26 cellular contexts compared by ENCODE assay signal in genomic region chr22:32158712-32159533, GRCh38. TPM values are rescaled to one million over a fixed set of nuclear protein-coding genes. Genes with fewer than 3 reads are reported as not detected.
"Had no signal": no experiment of that assay in that cellular context is flagged by ENCODE, and none has a peak within 500 bp of the region (broad histone marks: within the 10 kb centered on the region; RNA-seq: fewer than 3 reads in every experiment).

TSS of gene C22orf42 (minus strand) at chr22:32159303. CDS start at chr22:32159215, 88 bp downstream.

- ATAC-seq: activated CD4-positive, CD25-positive, alpha-beta regulatory T cell treated with anti-CD3 and anti-CD28 coated beads, Interleukin-2, amount 50 U/mL, for 24 hours; activated CD8-positive, alpha-beta T cell treated with anti-CD3 and anti-CD28 coated beads, Interleukin-2, amount 10 ng/mL, durations not matched to agents 7 days and 5 days; effector memory CD8-positive, alpha-beta T cell; foreskin keratinocyte had no signal

- DNase-seq: activated CD4-positive, alpha-beta T cell treated with anti-CD3 and anti-CD28 coated beads, Interleukin-2, amount 10 ng/mL, durations not matched to agents 7 days and 5 days; activated CD8-positive, alpha-beta T cell treated with anti-CD3 and anti-CD28 coated beads, Interleukin-2, amount 10 ng/mL, durations not matched to agents 7 days and 5 days; activated naive CD4-positive, alpha-beta T cell treated with Interleukin-2 at 50 U/mL for 16 hours; activated naive CD8-positive, alpha-beta T cell treated with anti-CD3 and anti-CD28 coated beads, Interleukin-2, amount 10 ng/mL, durations not matched to agents 7 days and 5 days; activated T-cell treated with anti-CD3 and anti-CD28 coated beads, Interleukin-2, amount 50 U/mL, for 24 hours; amygdala; effector memory CD8-positive, alpha-beta T cell; foreskin keratinocyte; left ventricle myocardium inferior; mammary epithelial cell; naive B cell; pancreas; sigmoid colon; stimulated activated naive CD4-positive, alpha-beta T cell; T-helper 1 cell; T-helper 9 cell; thyroid gland had no signal

- H3K4me3 Mint-ChIP-seq: activated CD4-positive, alpha-beta T cell treated with anti-CD3 and anti-CD28 coated beads, Interleukin-2, amount 10 ng/mL, durations not matched to agents 7 days and 5 days; activated CD8-positive, alpha-beta T cell treated with anti-CD3 and anti-CD28 coated beads, Interleukin-2, amount 10 ng/mL, durations not matched to agents 7 days and 5 days; activated naive CD8-positive, alpha-beta T cell treated with anti-CD3 and anti-CD28 coated beads, Interleukin-2, amount 10 ng/mL, durations not matched to agents 7 days and 5 days; activated T-cell treated with anti-CD3 and anti-CD28 coated beads, Interleukin-2, amount 50 U/mL, for 24 hours; effector memory CD8-positive, alpha-beta T cell; naive B cell had no signal

- H3K27me3 Mint-ChIP-seq: activated T-cell treated with anti-CD3 and anti-CD28 coated beads, Interleukin-2, amount 50 U/mL, for 24 hours had no signal

- H3K36me3 Mint-ChIP-seq: activated naive CD8-positive, alpha-beta T cell treated with anti-CD3 and anti-CD28 coated beads, Interleukin-2, amount 10 ng/mL, durations not matched to agents 7 days and 5 days; naive B cell had no signal

- H2AFZ ChIP-seq: hepatocyte had no signal

- H3K27ac ChIP-seq: epithelial cell of prostate, foreskin keratinocyte, hepatocyte, left ventricle myocardium inferior, pancreas, sigmoid colon, thyroid gland had no signal

- H3K9me3 Mint-ChIP-seq: activated CD4-positive, alpha-beta T cell treated with anti-CD3 and anti-CD28 coated beads, Interleukin-2, amount 10 ng/mL, durations not matched to agents 7 days and 5 days; activated naive CD8-positive, alpha-beta T cell treated with anti-CD3 and anti-CD28 coated beads, Interleukin-2, amount 10 ng/mL, durations not matched to agents 7 days and 5 days; activated T-cell treated with anti-CD3 and anti-CD28 coated beads, Interleukin-2, amount 50 U/mL, for 24 hours; activated T-helper 2 cell treated with anti-CD3 and anti-CD28 coated beads, Interferon-gamma antibody, Interleukin-2, Interleukin-4, amounts not matched to agents 10 μg/mL and 5 μg/mL and 100 μg/mL, durations not matched to agents 14 hours and 24 hours and 36 hours; effector memory CD8-positive, alpha-beta T cell; naive B cell had no signal

- H3K27me3 ChIP-seq: hepatocyte, thyroid gland had no signal

- H3K4me3 ChIP-seq: hepatocyte, left ventricle myocardium inferior, pancreas, sigmoid colon, thyroid gland had no signal

- H3K36me3 ChIP-seq: left ventricle myocardium inferior, pancreas, sigmoid colon, thyroid gland had no signal

- H3K4me2 ChIP-seq: hepatocyte had no signal

- H3K9me3 ChIP-seq: left ventricle myocardium inferior, pancreas, sigmoid colon, thyroid gland had no signal

- H3K4me1 ChIP-seq: foreskin keratinocyte, left ventricle myocardium inferior, pancreas, sigmoid colon, thyroid gland had no signal

- H3K27ac Mint-ChIP-seq: activated CD4-positive, alpha-beta T cell treated with anti-CD3 and anti-CD28 coated beads, Interleukin-2, amount 10 ng/mL, durations not matched to agents 7 days and 5 days; activated CD8-positive, alpha-beta T cell treated with anti-CD3 and anti-CD28 coated beads, Interleukin-2, amount 10 ng/mL, durations not matched to agents 7 days and 5 days; activated naive CD8-positive, alpha-beta T cell treated with anti-CD3 and anti-CD28 coated beads, Interleukin-2, amount 10 ng/mL, durations not matched to agents 7 days and 5 days; activated T-cell treated with anti-CD3 and anti-CD28 coated beads, Interleukin-2, amount 50 U/mL, for 24 hours; activated T-helper 2 cell treated with anti-CD3 and anti-CD28 coated beads, Interferon-gamma antibody, Interleukin-2, Interleukin-4, amounts not matched to agents 10 μg/mL and 5 μg/mL and 100 μg/mL, durations not matched to agents 14 hours and 24 hours and 36 hours; effector memory CD8-positive, alpha-beta T cell; naive B cell had no signal

- H3K4me1 Mint-ChIP-seq: naive B cell had no signal

RNA-seq across cellular contexts. Expression of gene C22orf42, which starts in this region (rescaled TPM):
- total RNA-seq: activated CD4-positive, alpha-beta T cell treated with anti-CD3 and anti-CD28 coated beads, Interleukin-2, amount 10 ng/mL, durations not matched to agents 7 days and 5 days; activated CD8-positive, alpha-beta T cell treated with anti-CD3 and anti-CD28 coated beads, Interleukin-2, amount 10 ng/mL, durations not matched to agents 7 days and 5 days; activated naive CD8-positive, alpha-beta T cell treated with anti-CD3 and anti-CD28 coated beads, Interleukin-2, amount 10 ng/mL, durations not matched to agents 7 days and 5 days; activated T-helper 2 cell treated with anti-CD3 and anti-CD28 coated beads, Interferon-gamma antibody, Interleukin-2, Interleukin-4, amounts not matched to agents 10 μg/mL and 5 μg/mL and 100 μg/mL, durations not matched to agents 14 hours and 24 hours and 36 hours; cardiac septum; dermis microvascular lymphatic vessel endothelial cell; fibroblast of lung; foreskin keratinocyte; hepatocyte; kidney epithelial cell; left ventricle myocardium inferior; mammary epithelial cell; sigmoid colon; thyroid gland; urinary bladder had no signal
- polyA plus RNA-seq: fibroblast of lung, foreskin keratinocyte, hepatocyte, mammary epithelial cell, sigmoid colon, urinary bladder had no signal
